Comparison of ENCODE assay signal across 10 cellular contexts in genomic region chr19:53101518-53101917, GRCh38. TPM values are rescaled to one million over a fixed set of nuclear protein-coding genes. Genes with fewer than 3 reads are reported as not detected.
DNase-seq lines count a peak whose midpoint lies in the region; ATAC-seq and TF ChIP-seq lines count a peak whose summit lies in the region.
"Had no signal": no experiment of that assay in that cellular context is flagged by ENCODE, and none has a peak within 500 bp of the region (broad histone marks: within the 10 kb centered on the region; RNA-seq: fewer than 3 reads in every experiment).

No MANE protein-coding gene starts in this region.

- peaks cover 44 to 59% (median 46%) of the 10 kb centered on the region in 3 donors for H3K4me1 Mint-ChIP-seq in CD8-positive, alpha-beta memory T cell
- peaks cover 19 to 28% (median 22%) of the 10 kb centered on the region in 3 donors for H3K4me1 Mint-ChIP-seq in IgD-negative memory B cell
- peaks cover 26 to 51% (median 48%) of the 10 kb centered on the region in 4 donors for H3K4me1 Mint-ChIP-seq in naive thymus-derived CD8-positive, alpha-beta T cell

- H3K4me3 ChIP-seq in CD8-positive, alpha-beta memory T cell (ENCODE audit: low read length), result no peak overlapping the region
- peak overlapping the region in 2 of 4 donors; percentile 73 to 74 for H3K4me3 ChIP-seq in adrenal gland
- H3K4me3 ChIP-seq in vagina, result no peak overlapping the region

- peak overlapping the region in 7 of 8 donors; percentile 86 to 97 (median 95) for H3K27ac Mint-ChIP-seq in CD8-positive, alpha-beta memory T cell
- H3K27ac Mint-ChIP-seq in IgD-negative memory B cell, result peak overlapping the region in 1 of 3 donors; percentile 97
- H3K27ac Mint-ChIP-seq in naive thymus-derived CD8-positive, alpha-beta T cell, result peak overlapping the region; percentile 92 to 98 (median 97)

- POLR2A ChIA-PET in CD8-positive, alpha-beta memory T cell (lab: Charles Lee), result interaction anchor here (0.6 to 1.8 kb wide), 3 partner anchors 11 to 138 kb away, joined by 3 to 7 read pairs (median 6); partner anchors contain the start of gene ZNF816
- POLR2A ChIA-PET in naive thymus-derived CD8-positive, alpha-beta T cell (lab: Charles Lee), result interaction anchor here (0.5 to 0.8 kb wide), 2 partner anchors 19 to 44 kb away, joined by 3 read pairs; no protein-coding TSS in a partner anchor

- intact Hi-C loops in adrenal gland (cut with DNase I), result no loop called here
- intact Hi-C loops in vagina (cut with DNase I), result loop anchor here (5.0 kb wide), 1 partner anchor 959 kb away; no protein-coding TSS in a partner anchor

- H3K27me3 ChIP-seq in CD8-positive, alpha-beta memory T cell (ENCODE audit: insufficient read depth, low read length, poor library complexity, severe bottlenecking), result no peaks in the 10 kb centered on the region
- H3K27me3 ChIP-seq in adrenal gland (no peaks in the 10 kb centered on the region), vagina (no peaks in the 10 kb centered on the region)

- TF ChIP-seq CTCF in adrenal gland (IDR thresholded peaks at IDR 0.05), result no peak
- no peak for TF ChIP-seq CTCF in vagina (IDR thresholded peaks at IDR 0.05)

- peaks cover 12% of the 10 kb centered on the region for H3K36me3 ChIP-seq in CD8-positive, alpha-beta memory T cell (ENCODE audit: insufficient read depth, low read length)
- peaks cover 0 to 3% of the 10 kb centered on the region in 2 donors for H3K36me3 ChIP-seq in adrenal gland (replicated peaks in 1 of 2)
- peaks cover 0 to 14% of the 10 kb centered on the region in 2 donors for H3K36me3 ChIP-seq in vagina

- H3K9me3 ChIP-seq in CD8-positive, alpha-beta memory T cell (ENCODE audit: low read length), result no peaks in the 10 kb centered on the region
- H3K9me3 ChIP-seq in adrenal gland (replicated peaks in 1 of 3), result no peaks in the 10 kb centered on the region
- no peaks in the 10 kb centered on the region for H3K9me3 ChIP-seq in vagina

- CTCF ChIA-PET in CD8-positive, alpha-beta memory T cell (lab: Charles Lee), result interaction anchor here (0.8 to 1.0 kb wide), 2 partner anchors 94 to 728 kb away, joined by 3 to 4 read pairs; no protein-coding TSS in a partner anchor

- H3K27ac ChIP-seq in CD8-positive, alpha-beta memory T cell (ENCODE audit: low read depth, low read length), result no peak overlapping the region
- H3K27ac ChIP-seq in adrenal gland (peak overlapping the region in 4 of 5 donors; percentile 55 to 98 (median 92)), vagina (no peak overlapping the region)

- peak in 1 of 2 donors; percentile 49 for TF ChIP-seq POLR2A in adrenal gland (IDR thresholded peaks at IDR 0.05)
- no peak for TF ChIP-seq POLR2A in vagina (IDR thresholded peaks at IDR 0.05)

- peak overlapping the region; percentile 84 to 97 (median 92) for H3K4me3 Mint-ChIP-seq in CD8-positive, alpha-beta memory T cell
- peak overlapping the region; percentile 93 to 100 (median 98) for H3K4me3 Mint-ChIP-seq in IgD-negative memory B cell
- H3K4me3 Mint-ChIP-seq in naive thymus-derived CD8-positive, alpha-beta T cell, result peak overlapping the region; percentile 88 to 97 (median 94)

- DNase-seq in CD8-positive, alpha-beta memory T cell, result no peak
- DNase-seq in adrenal gland (peak in 4 of 7 donors; percentile 26 to 58 (median 36)), D341Med (ENCODE audit: low spot score) (no peak), H4 (ENCODE audit: low spot score) (no peak), vagina (ENCODE audit: extremely low spot score in 2 of 2) (no peak)
- no peak for DNase-seq in naive thymus-derived CD8-positive, alpha-beta T cell
- no peak for DNase-seq in activated effector memory CD4-positive, alpha-beta T cell treated with anti-CD3 and anti-CD28 coated beads, Interleukin-2, amount 50 U/mL, for 16 hours
- DNase-seq: activated CD8-positive, alpha-beta memory T cell treated with anti-CD3 and anti-CD28 coated beads, Interleukin-2, amount 50 U/mL, for 4 hours; NCI-H1105 had no signal

- H3K27me3 Mint-ChIP-seq in CD8-positive, alpha-beta memory T cell, result no peaks in the 10 kb centered on the region
- H3K27me3 Mint-ChIP-seq in IgD-negative memory B cell, result no peaks in the 10 kb centered on the region
- H3K27me3 Mint-ChIP-seq in naive thymus-derived CD8-positive, alpha-beta T cell, result no peaks in the 10 kb centered on the region

- H3K9me3 Mint-ChIP-seq in CD8-positive, alpha-beta memory T cell, result peaks cover 0 to 2% (median 1%) of the 10 kb centered on the region in 5 donors
- H3K9me3 Mint-ChIP-seq in IgD-negative memory B cell, result peaks cover 0 to 2% (median under 1%) of the 10 kb centered on the region in 3 donors
- H3K9me3 Mint-ChIP-seq in naive thymus-derived CD8-positive, alpha-beta T cell, result peaks cover 0 to 48% (median 11%) of the 10 kb centered on the region in 9 donors

- no peak for ATAC-seq in naive thymus-derived CD8-positive, alpha-beta T cell

- peaks cover 13 to 38% (median 17%) of the 10 kb centered on the region in 3 donors for H3K36me3 Mint-ChIP-seq in CD8-positive, alpha-beta memory T cell
- H3K36me3 Mint-ChIP-seq in IgD-negative memory B cell, result peaks cover 13% of the 10 kb centered on the region
- peaks cover 23 to 41% (median 40%) of the 10 kb centered on the region in 3 donors for H3K36me3 Mint-ChIP-seq in naive thymus-derived CD8-positive, alpha-beta T cell

- H3K4me1 ChIP-seq in CD8-positive, alpha-beta memory T cell (ENCODE audit: insufficient read depth, low read length), result peaks cover 16% of the 10 kb centered on the region
- H3K4me1 ChIP-seq in adrenal gland (replicated peaks in 1 of 2), result peaks cover 38 to 41% of the 10 kb centered on the region in 2 donors
- H3K4me1 ChIP-seq in vagina, result peaks cover 21% of the 10 kb centered on the region

- 0 to 18% (median 6%) methylated on average over 1 of the region's 1 CpG for WGBS in adrenal gland, 4 donors

RNA-seq across cellular contexts. Expression of gene ZNF160, which starts 1.7 kb away (rescaled TPM):
- total RNA-seq in CD8-positive, alpha-beta memory T cell, result 10 to 100 TPM; 20.9 to 22.3 TPM
- polyA plus RNA-seq in CD8-positive, alpha-beta memory T cell, result 23.8 TPM
- 23.0 TPM for polyA plus RNA-seq in IgD-negative memory B cell
- 10 to 100 TPM; 28.3 to 90.9 (median 58.2) TPM for total RNA-seq in adrenal gland
- 10 to 100 TPM; 26.1 to 66.6 (median 39.4) TPM for polyA plus RNA-seq in adrenal gland
- total RNA-seq in naive thymus-derived CD8-positive, alpha-beta T cell, result 10 to 100 TPM; 74.0 to 87.3 TPM
- 10 to 100 TPM; 18.0 to 29.1 (median 19.1) TPM for polyA plus RNA-seq in naive thymus-derived CD8-positive, alpha-beta T cell
- total RNA-seq in H4 (2014; rRNA removed; shearing (Covaris generic)), result 12.0 and 18.2 TPM in 2 replicates
- 41.7 TPM for total RNA-seq in vagina

RNA-seq across cellular contexts. Expression of gene ZNF415, which starts 31.2 kb away (rescaled TPM):
- total RNA-seq in CD8-positive, alpha-beta memory T cell, result under 1 TPM; 0.22 to 0.66 TPM
- polyA plus RNA-seq in CD8-positive, alpha-beta memory T cell, result 1.4 TPM
- 4.9 TPM for polyA plus RNA-seq in IgD-negative memory B cell
- 10 to 100 TPM; 20.3 to 48.8 (median 35.0) TPM for total RNA-seq in adrenal gland
- 10 to 100 TPM; 17.5 to 45.4 (median 42.0) TPM for polyA plus RNA-seq in adrenal gland
- total RNA-seq in naive thymus-derived CD8-positive, alpha-beta T cell, result 1 to 10 TPM; 5.1 to 5.3 TPM
- 1 to 10 TPM in 2 of 3 donors, under 1 TPM in 1; 0.92 to 3.7 (median 2.6) TPM for polyA plus RNA-seq in naive thymus-derived CD8-positive, alpha-beta T cell
- 0.12 TPM in 1 of 2 replicates, not detected in the other for total RNA-seq in H4 (2014; rRNA removed; shearing (Covaris generic))
- total RNA-seq in vagina, result 6.6 TPM

RNA-seq across cellular contexts. Expression of gene ERVV-2, which starts 57.0 kb away (rescaled TPM):
- not detected for total RNA-seq in CD8-positive, alpha-beta memory T cell
- not detected for polyA plus RNA-seq in CD8-positive, alpha-beta memory T cell
- polyA plus RNA-seq in IgD-negative memory B cell (not detected), adrenal gland (not detected)
- total RNA-seq in adrenal gland (not detected), vagina (not detected)
- total RNA-seq in naive thymus-derived CD8-positive, alpha-beta T cell, result not detected
- polyA plus RNA-seq in naive thymus-derived CD8-positive, alpha-beta T cell, result not detected
- total RNA-seq in H4 (2014; rRNA removed; shearing (Covaris generic)), result not detected in 2 replicates

RNA-seq across cellular contexts. Expression of gene ZNF347, which starts 57.3 kb away (rescaled TPM):
- 1 to 10 TPM; 8.0 to 9.5 TPM for total RNA-seq in CD8-positive, alpha-beta memory T cell
- polyA plus RNA-seq in CD8-positive, alpha-beta memory T cell, result 7.7 TPM
- 8.6 TPM for polyA plus RNA-seq in IgD-negative memory B cell
- 10 to 100 TPM in 6 of 8 donors, 1 to 10 TPM in 2; 8.1 to 20.8 (median 14.4) TPM for total RNA-seq in adrenal gland
- polyA plus RNA-seq in adrenal gland, result 10 to 100 TPM in 1 of 3 donors, 1 to 10 TPM in 2; 1.9 to 13.5 (median 4.2) TPM
- 10 to 100 TPM; 26.0 to 27.1 TPM for total RNA-seq in naive thymus-derived CD8-positive, alpha-beta T cell
- polyA plus RNA-seq in naive thymus-derived CD8-positive, alpha-beta T cell, result 1 to 10 TPM; 5.8 to 7.7 (median 7.4) TPM
- 6.5 and 13.5 TPM in 2 replicates for total RNA-seq in H4 (2014; rRNA removed; shearing (Covaris generic))
- total RNA-seq in vagina, result 11.8 TPM

Comparison
In these comparisons a context has a peak if more than half of its experiments do, and no peak if none do; other contexts are left out.
1. DNase-seq: peak in adrenal gland (4 of 7); none in CD8-positive, alpha-beta memory T cell (0 of 5), naive thymus-derived CD8-positive, alpha-beta T cell (0 of 10), D341Med (single experiment), H4 (single experiment), activated effector memory CD4-positive, alpha-beta T cell treated with anti-CD3 and anti-CD28 coated beads, Interleukin-2, amount 50 U/mL, for 16 hours (single experiment) and vagina (0 of 2).
2. H3K27ac ChIP-seq: peak in adrenal gland (4 of 5); none in CD8-positive, alpha-beta memory T cell (single experiment) and vagina (single experiment).
3. Peak in every context shown above with its lines, with median percentiles within 50 percentile points of each other: H3K4me3 Mint-ChIP-seq.